In the genomic region with DNA sequence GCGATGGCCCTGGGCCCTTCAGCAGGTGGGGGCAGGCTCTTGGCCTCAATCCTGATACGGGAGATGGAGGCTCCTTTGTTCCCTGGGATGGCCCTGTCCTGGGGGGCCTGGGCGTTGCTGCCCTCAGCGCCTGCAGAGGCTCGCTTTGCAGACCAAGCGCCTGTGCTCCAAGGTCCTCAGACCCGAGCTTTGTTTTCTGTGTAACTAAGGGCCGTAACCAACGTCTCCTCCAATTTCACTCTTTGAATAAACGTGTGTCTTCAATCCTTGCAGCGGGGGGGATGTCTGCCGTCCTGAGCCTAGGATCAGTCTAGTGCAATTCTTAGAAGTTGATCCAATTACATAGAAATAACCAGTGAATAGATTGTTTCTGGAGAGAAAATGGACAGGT, we compare ENCODE assay signal across 9 cellular contexts. TPM values are rescaled to one million over a fixed set of nuclear protein-coding genes. Genes with fewer than 3 reads are reported as not detected.
DNase-seq lines count a peak whose midpoint lies in the region; ATAC-seq and TF ChIP-seq lines count a peak whose summit lies in the region.
"Had no signal": no experiment of that assay in that cellular context is flagged by ENCODE, and none has a peak within 500 bp of the region (broad histone marks: within the 10 kb centered on the region; RNA-seq: fewer than 3 reads in every experiment).

No MANE protein-coding gene starts in this region.

- H3K4me1 ChIP-seq in left ventricle myocardium inferior (peaks cover 94% of the 10 kb centered on the region), upper lobe of right lung (peaks cover 46% of the 10 kb centered on the region)

- DNase-seq in left ventricle myocardium inferior, result no peak
- DNase-seq in Right ventricle myocardium inferior (ENCODE audit: missing footprints), result no peak
- peak; percentile 65 for DNase-seq in fibroblast of peridontal ligament (ENCODE audit: extremely low read depth)
- no peak for DNase-seq in upper lobe of right lung
- no peak for DNase-seq in GM19240 (ENCODE audit: insufficient read length, low spot score)
- DNase-seq: NCI-H1092 had no signal

- no peaks in the 10 kb centered on the region for H3K9me3 ChIP-seq in left ventricle myocardium inferior (replicated peaks)
- H3K9me3 ChIP-seq in upper lobe of right lung, result no peaks in the 10 kb centered on the region

- H3K4me3 ChIP-seq in left ventricle myocardium inferior, result peak overlapping the region; percentile 77
- peak overlapping the region; percentile 7 for H3K4me3 ChIP-seq in upper lobe of right lung

- ATAC-seq in Right ventricle myocardium inferior (no peak), upper lobe of right lung (no peak), GM21619 (IDR thresholded peaks at IDR 0.05; ENCODE audit: unreplicated experiment) (no peak)

- intact Hi-C loops in left ventricle myocardium inferior (cut with micrococcal nuclease) (no loop called here), Right ventricle myocardium inferior (cut with DNase I) (loop anchor here (5.0 kb wide), 1 partner anchor 45 kb away; no protein-coding TSS in a partner anchor), upper lobe of right lung (cut with DNase I) (no loop called here)

- H3K36me3 ChIP-seq in left ventricle myocardium inferior (peaks cover 53% of the 10 kb centered on the region), upper lobe of right lung (peaks cover 76% of the 10 kb centered on the region)

- TF ChIP-seq CTCF in left ventricle myocardium inferior (IDR thresholded peaks at IDR 0.05; ENCODE audit: borderline replicate concordance), result no peak
- no peak for TF ChIP-seq CTCF in upper lobe of right lung (IDR thresholded peaks at IDR 0.05)

- H3K27me3 ChIP-seq in left ventricle myocardium inferior (ENCODE audit: low read depth) (no peaks in the 10 kb centered on the region), upper lobe of right lung (no peaks in the 10 kb centered on the region)

- H3K27ac ChIP-seq in left ventricle myocardium inferior (replicated peaks) (peak overlapping the region; percentile 100), upper lobe of right lung (no peak overlapping the region)

RNA-seq across cellular contexts. Expression of gene PTBP1, which starts 5.2 kb away (rescaled TPM):
- 55.6 TPM for total RNA-seq in left ventricle myocardium inferior
- total RNA-seq in Right ventricle myocardium inferior, result 67.6 TPM
- 245 TPM for total RNA-seq in upper lobe of right lung

RNA-seq across cellular contexts. Expression of gene PLPPR3, which starts 19.3 kb away (rescaled TPM):
- total RNA-seq in left ventricle myocardium inferior, result not detected
- total RNA-seq in Right ventricle myocardium inferior, result not detected
- 0.46 TPM for total RNA-seq in upper lobe of right lung
- total RNA-seq: activated CD8-positive, alpha-beta memory T cell treated with anti-CD3 and anti-CD28 coated beads for 36 hours had no signal

RNA-seq across cellular contexts. Expression of gene AZU1, which starts 25.1 kb away (rescaled TPM):
- total RNA-seq in left ventricle myocardium inferior, result not detected
- total RNA-seq in Right ventricle myocardium inferior, result not detected
- total RNA-seq in upper lobe of right lung, result 0.75 TPM
- total RNA-seq: activated CD8-positive, alpha-beta memory T cell treated with anti-CD3 and anti-CD28 coated beads for 36 hours; Daoy had no signal

RNA-seq across cellular contexts. Expression of gene PRTN3, which starts 38.3 kb away (rescaled TPM):
- total RNA-seq in left ventricle myocardium inferior (not detected), Right ventricle myocardium inferior (not detected), upper lobe of right lung (not detected)
- total RNA-seq: activated CD8-positive, alpha-beta memory T cell treated with anti-CD3 and anti-CD28 coated beads for 36 hours; Daoy had no signal

RNA-seq across cellular contexts. Expression of gene ELANE, which starts 49.6 kb away (rescaled TPM):
- total RNA-seq in left ventricle myocardium inferior (0.58 TPM), Right ventricle myocardium inferior (1.6 TPM), upper lobe of right lung (0.52 TPM)
- total RNA-seq: activated CD8-positive, alpha-beta memory T cell treated with anti-CD3 and anti-CD28 coated beads for 36 hours; Daoy had no signal
